ENCODE assay signal across 9 cellular contexts in the genomic region with DNA sequence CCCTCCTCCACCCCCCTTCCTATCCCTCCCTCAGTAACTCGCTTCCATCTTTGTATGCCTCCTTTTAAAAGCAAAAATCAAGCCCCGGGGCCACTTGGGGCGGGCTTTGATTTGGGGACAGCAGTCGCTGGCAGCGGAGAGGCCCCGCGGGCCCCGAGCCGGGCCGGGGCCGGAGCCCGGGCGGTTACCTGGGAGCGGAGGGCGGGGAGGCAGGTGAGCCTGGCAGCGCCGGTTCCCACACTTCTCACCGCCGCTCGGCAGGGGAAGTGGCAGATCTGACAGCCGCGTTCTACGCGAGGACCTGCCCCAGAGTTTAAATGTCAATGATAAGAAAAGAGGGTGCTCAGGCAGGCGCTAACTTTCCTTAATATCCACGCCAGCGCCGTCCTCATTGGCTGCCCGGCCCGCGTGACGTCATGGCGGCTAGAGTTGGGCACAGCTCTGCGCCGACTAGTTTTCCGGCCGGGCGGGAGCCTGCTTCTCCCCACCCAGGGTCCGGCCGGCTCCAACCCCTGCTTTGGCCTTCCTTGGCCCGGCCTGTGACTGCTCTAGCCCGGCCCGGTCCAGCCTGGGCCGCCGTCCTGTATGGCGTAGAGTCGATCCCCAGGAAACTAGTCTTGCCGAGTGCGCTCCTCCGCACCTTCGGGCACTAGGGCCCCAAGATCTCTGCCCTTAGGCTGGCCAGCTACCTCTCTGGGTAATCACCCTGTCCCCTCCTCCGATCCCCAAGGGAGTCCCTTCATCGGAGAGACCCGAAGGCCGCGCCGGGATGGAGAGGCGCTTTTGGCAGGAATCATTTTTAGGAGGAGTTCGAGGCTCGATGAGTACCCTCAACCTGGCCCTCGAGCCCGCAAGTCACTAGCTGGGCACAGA. TPM values are rescaled to one million over a fixed set of nuclear protein-coding genes. Genes with fewer than 3 reads are reported as not detected.
DNase-seq lines count a peak whose midpoint lies in the region; ATAC-seq and TF ChIP-seq lines count a peak whose summit lies in the region.
"Had no signal": no experiment of that assay in that cellular context is flagged by ENCODE, and none has a peak within 500 bp of the region (broad histone marks: within the 10 kb centered on the region; RNA-seq: fewer than 3 reads in every experiment).

No MANE protein-coding gene starts in this region.

- H3K4me3 ChIP-seq in HCT116 (replicated peaks in 1 of 2; ENCODE audit: low read depth in 1 of 2, low read length in 2 of 2) = peak overlapping the region; percentile 48 to 58
- H3K4me3 ChIP-seq in mucosa of stomach (ENCODE audit: low read length) = peak overlapping the region; percentile 25
- H3K4me3 ChIP-seq in PC-9 = no peak overlapping the region

- H3K79me2 ChIP-seq in HCT116 (ENCODE audit: insufficient read depth, low read length) (no peaks in the 10 kb centered on the region), PC-9 (ENCODE audit: low read depth) (no peaks in the 10 kb centered on the region)

- H4K20me1 ChIP-seq in HCT116 (ENCODE audit: insufficient read depth) (no peaks in the 10 kb centered on the region), PC-9 (ENCODE audit: insufficient read depth) (no peaks in the 10 kb centered on the region)

- H3K9me2 ChIP-seq in HCT116 (ENCODE audit: insufficient read depth) (no peaks in the 10 kb centered on the region), PC-9 (ENCODE audit: insufficient read depth) (no peaks in the 10 kb centered on the region)

- TF ChIP-seq RAD21 in HCT116 (IDR thresholded peaks at IDR 0.05; ENCODE audit: low read depth) = no peak

- H3K27ac Mint-ChIP-seq in effector memory CD8-positive, alpha-beta T cell = no peak overlapping the region

- peaks cover 14 to 17% of the 10 kb centered on the region in 2 donors for H3K4me1 Mint-ChIP-seq in effector memory CD8-positive, alpha-beta T cell (ENCODE audit: low read depth in 2 of 2)

- H3K9me3 Mint-ChIP-seq in effector memory CD8-positive, alpha-beta T cell = no peaks in the 10 kb centered on the region

- H3K36me3 Mint-ChIP-seq in effector memory CD8-positive, alpha-beta T cell (ENCODE audit: insufficient read depth) = peaks cover 19% of the 10 kb centered on the region

- H3K9ac ChIP-seq in HCT116 (ENCODE audit: low read length) (peak overlapping the region; percentile 20; the same call in 1 of the 2 replicates), mucosa of stomach (ENCODE audit: low read length) (peak overlapping the region; percentile 55)

- ATAC-seq in HCT116 (peak; percentile 78), HG03432 (IDR thresholded peaks at IDR 0.05; ENCODE audit: unreplicated experiment) (no peak), GM21529 (IDR thresholded peaks at IDR 0.05; ENCODE audit: unreplicated experiment) (no peak)
- ATAC-seq in effector memory CD8-positive, alpha-beta T cell (replicated peaks) = peak; percentile 16

- DNase-seq in AG20443 (ENCODE audit: low spot score) (peak; percentile 39), HCT116 (ENCODE audit: low read depth, low spot score) (no peak), NCI-H2029 treated with DMSO at 0.1 percent for 48 hours (lab: John Stamatoyannopoulos, UW) (no peak), PC-9 (no peak)
- DNase-seq in effector memory CD8-positive, alpha-beta T cell = no peak
- DNase-seq: NCI-H774 had no signal

- H3K27me3 Mint-ChIP-seq in effector memory CD8-positive, alpha-beta T cell = peaks cover 61 to 96% of the 10 kb centered on the region in 2 donors

- TF ChIP-seq POLR2A in HCT116 (IDR thresholded peaks at IDR 0.05; ENCODE audit: borderline replicate concordance, extremely low read depth, insufficient read depth, insufficient read length) = no peak

- POLR2A ChIA-PET in HCT116 (lab: Charles Lee) = no interaction called here
- POLR2A ChIA-PET in PC-9 (lab: Charles Lee; ENCODE audit: unreplicated experiment) = no interaction called here

- intact Hi-C loops in HCT116 (cut with micrococcal nuclease) (no loop called here), PC-9 (cut with micrococcal nuclease; ENCODE audit: unreplicated experiment) (no loop called here)

- RAD21 ChIA-PET in HCT116 (lab: Charles Lee; ENCODE audit: low non-redundant PET in 1 of 2, low total read pairs in 2 of 2, uncharacterized antibody in 2 of 2, unreplicated experiment in 2 of 2) = no interaction called here

- H3K4me2 ChIP-seq in HCT116 (ENCODE audit: low read length) (peak overlapping the region; percentile 76), PC-9 (no peak overlapping the region)

- H3K4me1 ChIP-seq in HCT116 (ENCODE audit: control insufficient read depth in 1 of 2, insufficient read depth in 2 of 2, low read length in 2 of 2) (peaks cover 0 to 6% of the 10 kb centered on the region in 2 experiments; a peak in 1 of 4 replicates), mucosa of stomach (ENCODE audit: control insufficient read depth, insufficient read depth, low read length) (peaks cover 45% of the 10 kb centered on the region), PC-9 (replicated peaks; ENCODE audit: insufficient read depth) (peaks cover 6% of the 10 kb centered on the region)

- H3K4me3 Mint-ChIP-seq in effector memory CD8-positive, alpha-beta T cell = peak overlapping the region; percentile 56 to 74

- BruUV-seq in HCT116 (replicated peaks; lab: Mats Ljungman, UMichigan) (no TSS peak), PC-9 (replicated peaks; lab: Mats Ljungman, UMichigan) (no TSS peak)

- TF ChIP-seq CTCF in HCT116 (IDR thresholded peaks at IDR 0.05 in 2 of 3, conservative IDR thresholded peaks at IDR 0.05 in 1 of 3; ENCODE audit: borderline replicate concordance in 1 of 3, insufficient read depth in 1 of 3, low read depth in 2 of 3, low read length in 2 of 3) (no peak), PC-9 (conservative IDR thresholded peaks at IDR 0.05) (no peak)

- no peaks in the 10 kb centered on the region for H3F3A ChIP-seq in PC-9 (ENCODE audit: insufficient read depth, low read depth)

- H3K36me3 ChIP-seq in HCT116 (ENCODE audit: control insufficient read depth in 1 of 2, insufficient read depth in 2 of 2, low read length in 2 of 2) (no peaks in the 10 kb centered on the region), mucosa of stomach (ENCODE audit: control insufficient read depth, insufficient read depth, low read length) (no peaks in the 10 kb centered on the region), PC-9 (ENCODE audit: low read depth) (no peaks in the 10 kb centered on the region)

- CTCF ChIA-PET in HCT116 (lab: Charles Lee) (no interaction called here), PC-9 (lab: Charles Lee) (no interaction called here)

- H2AFZ ChIP-seq in HCT116 (ENCODE audit: low read depth, low read length, poor library complexity, severe bottlenecking) (peak overlapping the region; percentile 78), PC-9 (no peak overlapping the region)

- H3K27me3 ChIP-seq in HCT116 (ENCODE audit: insufficient read depth, low read length) (no peaks in the 10 kb centered on the region), mucosa of stomach (ENCODE audit: control insufficient read depth, insufficient read depth, low read length) (peaks cover 100% of the 10 kb centered on the region), PC-9 (ENCODE audit: insufficient read depth, low read depth) (no peaks in the 10 kb centered on the region)

- no peaks in the 10 kb centered on the region for H3K9me3 ChIP-seq in HCT116 (ENCODE audit: control insufficient read depth in 1 of 2, insufficient read depth in 1 of 2, low read depth in 1 of 2, low read length in 2 of 2)
- H3K9me3 ChIP-seq in mucosa of stomach (ENCODE audit: control insufficient read depth, low read length) = no peaks in the 10 kb centered on the region
- no peaks in the 10 kb centered on the region for H3K9me3 ChIP-seq in PC-9 (ENCODE audit: insufficient read depth, low read depth)

- H3K27ac ChIP-seq in HCT116 (ENCODE audit: low read depth, low read length) (no peak overlapping the region), PC-9 (no peak overlapping the region)

TF ChIP-seq in HCT116, 20 proteins besides CTCF, POLR2A, EP300 and RAD21 (continues in another document):
- no peak for TF ChIP-seq JUND (IDR thresholded peaks at IDR 0.05)
- no peak for TF ChIP-seq SIN3A (IDR thresholded peaks at IDR 0.05; ENCODE audit: low read depth)
- no peak for TF ChIP-seq YY1 (IDR thresholded peaks at IDR 0.05; ENCODE audit: extremely low read depth, insufficient replicate concordance, low read depth, low read length)
- TF ChIP-seq, protein P1, sequence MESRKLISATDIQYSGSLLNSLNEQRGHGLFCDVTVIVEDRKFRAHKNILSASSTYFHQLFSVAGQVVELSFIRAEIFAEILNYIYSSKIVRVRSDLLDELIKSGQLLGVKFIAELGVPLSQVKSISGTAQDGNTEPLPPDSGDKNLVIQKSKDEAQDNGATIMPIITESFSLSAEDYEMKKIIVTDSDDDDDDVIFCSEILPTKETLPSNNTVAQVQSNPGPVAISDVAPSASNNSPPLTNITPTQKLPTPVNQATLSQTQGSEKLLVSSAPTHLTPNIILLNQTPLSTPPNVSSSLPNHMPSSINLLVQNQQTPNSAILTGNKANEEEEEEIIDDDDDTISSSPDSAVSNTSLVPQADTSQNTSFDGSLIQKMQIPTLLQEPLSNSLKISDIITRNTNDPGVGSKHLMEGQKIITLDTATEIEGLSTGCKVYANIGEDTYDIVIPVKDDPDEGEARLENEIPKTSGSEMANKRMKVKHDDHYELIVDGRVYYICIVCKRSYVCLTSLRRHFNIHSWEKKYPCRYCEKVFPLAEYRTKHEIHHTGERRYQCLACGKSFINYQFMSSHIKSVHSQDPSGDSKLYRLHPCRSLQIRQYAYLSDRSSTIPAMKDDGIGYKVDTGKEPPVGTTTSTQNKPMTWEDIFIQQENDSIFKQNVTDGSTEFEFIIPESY (IDR thresholded peaks at IDR 0.05; ENCODE audit: extremely low read depth, insufficient replicate concordance, low read length) = no peak
- TF ChIP-seq SRF (IDR thresholded peaks at IDR 0.05; ENCODE audit: low read depth) = no peak
- no peak for TF ChIP-seq SP1 (IDR thresholded peaks at IDR 0.05; ENCODE audit: low read depth)
- no peak for TF ChIP-seq ATF3 (IDR thresholded peaks at IDR 0.05)
- no peak for TF ChIP-seq EZH2phosphoT487 (IDR thresholded peaks at IDR 0.05; ENCODE audit: borderline replicate concordance)
- no peak for TF ChIP-seq TCF7L2 (IDR thresholded peaks at IDR 0.05; ENCODE audit: borderline replicate concordance, extremely low read depth, insufficient read depth, insufficient read length)
- TF ChIP-seq CBX3 (IDR thresholded peaks at IDR 0.05; ENCODE audit: low read depth) = no peak
- TF ChIP-seq ZNF274 (IDR thresholded peaks at IDR 0.05; ENCODE audit: low read depth, low read length) = no peak
- no peak for TF ChIP-seq EZH2 (IDR thresholded peaks at IDR 0.05)
- no peak for TF ChIP-seq CEBPB (IDR thresholded peaks at IDR 0.05; ENCODE audit: low read depth)
- no peak for TF ChIP-seq EGR1 (IDR thresholded peaks at IDR 0.05; ENCODE audit: low read depth)

RNA-seq across cellular contexts. Expression of gene PAX6, which starts 6.7 kb away (rescaled TPM):
- total RNA-seq in HCT116 (2021; ENCODE audit: unreplicated experiment) = 5.3 TPM
- polyA plus RNA-seq in HCT116 (2012) = 2.6 and 2.8 TPM in 2 replicates
- 19.8 and 29.0 TPM in 2 replicates for total RNA-seq in PC-9 (2021)

Comparison
In these comparisons a context has a peak if more than half of its experiments do, and no peak if none do; other contexts are left out.
1. ATAC-seq: peak in HCT116 (single experiment) and effector memory CD8-positive, alpha-beta T cell (single experiment); none in HG03432 (single experiment) and GM21529 (single experiment).